Comparison of ENCODE assay signal across 14 cellular contexts in genomic region chr7:8751557-8752231, GRCh38.
"Had no signal": no experiment of that assay in that cellular context is flagged by ENCODE, and none has a peak within 500 bp of the region (broad histone marks: within the 10 kb centered on the region; RNA-seq: fewer than 3 reads in every experiment).

No MANE protein-coding gene starts in this region.

- H3K4me2 ChIP-seq: neural progenitor cell had no signal

- H3K27me3 ChIP-seq: ascending aorta, esophagus muscularis mucosa, neural progenitor cell, ovary, testis had no signal

- ATAC-seq: activated T-cell treated with anti-CD3 and anti-CD28 coated beads, Interleukin-2, amount 50 U/mL, for 4 hours; lower lobe of right lung had no signal

- H3K27ac ChIP-seq: ascending aorta, dorsolateral prefrontal cortex, esophagus muscularis mucosa, lower lobe of right lung, neural progenitor cell, ovary, testis had no signal

- H2AFZ ChIP-seq: neural progenitor cell had no signal

- H3K4me1 ChIP-seq: ascending aorta, esophagus muscularis mucosa, lower lobe of right lung, testis had no signal

- DNase-seq: activated CD4-positive, alpha-beta memory T cell treated with anti-CD3 and anti-CD28 coated beads for 36 hours; activated CD4-positive, alpha-beta T cell treated with anti-CD3 and anti-CD28 coated beads for 1 hour; activated gamma-delta T cell; activated naive CD8-positive, alpha-beta T cell treated with anti-CD3 and anti-CD28 coated beads, Interleukin-2, amount 10 ng/mL, durations not matched to agents 7 days and 5 days; activated T-cell treated with anti-CD3 and anti-CD28 coated beads, Interleukin-2, amount 50 U/mL, for 4 hours; dorsolateral prefrontal cortex; glutamatergic neuron; lower lobe of right lung; ovary; stimulated activated CD4-positive, alpha-beta T cell treated with anti-CD3 and anti-CD28 coated beads, Interleukin-2, amount 100 ng/mL, for 48 hours; testis had no signal

- H3K36me3 ChIP-seq: ascending aorta, esophagus muscularis mucosa, lower lobe of right lung, neural progenitor cell, ovary had no signal

- H3K9me3 ChIP-seq: ascending aorta, esophagus muscularis mucosa, lower lobe of right lung, ovary, testis had no signal

- H3K9ac ChIP-seq: neural progenitor cell had no signal

- H3K4me3 ChIP-seq: ascending aorta, dorsolateral prefrontal cortex, esophagus muscularis mucosa, lower lobe of right lung, neural progenitor cell, ovary, testis had no signal
